Comparison of ENCODE assay signal across 13 cellular contexts in genomic region chr4:10112658-10113284, GRCh38. TPM values are rescaled to one million over a fixed set of nuclear protein-coding genes. Genes with fewer than 3 reads are reported as not detected.
A peak's percentile ranks its signal among the peaks of the same experiment; 100 is the strongest.
DNase-seq lines count a peak whose midpoint lies in the region; ATAC-seq, FAIRE-seq and TF ChIP-seq lines count a peak whose summit lies in the region.
"Had no signal": no experiment of that assay in that cellular context is flagged by ENCODE, and none has a peak within 500 bp of the region (broad histone marks: within the 10 kb centered on the region; RNA-seq: fewer than 3 reads in every experiment).

No MANE protein-coding gene starts in this region.

- H3K4me3 ChIP-seq in kidney (ENCODE audit: low read length in 2 of 2) (no peak overlapping the region), breast epithelium (no peak overlapping the region)
- H3K4me3 ChIP-seq: colonic mucosa had no signal

- H3K9ac ChIP-seq in kidney (ENCODE audit: low read length in 2 of 2) = no peak overlapping the region
- H3K9ac ChIP-seq: SK-N-SH had no signal

- peaks cover 78% of the 10 kb centered on the region for H3K36me3 Mint-ChIP-seq in activated CD4-positive, alpha-beta T cell treated with anti-CD3 and anti-CD28 coated beads, Interleukin-2, amount 10 ng/mL, durations not matched to agents 7 days and 5 days (ENCODE audit: low read depth)
- H3K36me3 Mint-ChIP-seq in activated T-helper 17 cell treated with anti-CD3 and anti-CD28 coated beads, Interleukin-2, amount 50 U/mL, for 72 hours (ENCODE audit: low read depth) = peaks cover 95% of the 10 kb centered on the region
- peaks cover 75% of the 10 kb centered on the region for H3K36me3 Mint-ChIP-seq in stimulated activated memory B cell treated with anti-CD40 and anti-IgM and Interleukin-4, amounts not matched to agents 10 μg/mL and 1 μg/mL and 100 μg/mL, for 72 hours

- peak overlapping the region; percentile 58 for H3K4me3 Mint-ChIP-seq in activated CD4-positive, alpha-beta T cell treated with anti-CD3 and anti-CD28 coated beads, Interleukin-2, amount 10 ng/mL, durations not matched to agents 7 days and 5 days
- H3K4me3 Mint-ChIP-seq in activated T-helper 17 cell treated with anti-CD3 and anti-CD28 coated beads, Interleukin-2, amount 50 U/mL, for 72 hours = peak overlapping the region; percentile 93
- peak overlapping the region; percentile 27 for H3K4me3 Mint-ChIP-seq in stimulated activated memory B cell treated with anti-CD40 and anti-IgM and Interleukin-4, amounts not matched to agents 10 μg/mL and 1 μg/mL and 100 μg/mL, for 72 hours

- no peak for ATAC-seq in activated T-helper 17 cell treated with anti-CD3 and anti-CD28 coated beads, Interleukin-2, amount 50 U/mL, for 72 hours (replicated peaks)
- no peak for ATAC-seq in stimulated activated memory B cell treated with anti-CD40 and anti-IgM and Interleukin-4, amounts not matched to agents 10 μg/mL and 1 μg/mL and 100 μg/mL, for 72 hours

- intact Hi-C loops in kidney (cut with DNase I) (no loop called here), breast epithelium (cut with DNase I; ENCODE audit: low total_unique reads) (no loop called here)

- H3K27me3 ChIP-seq in breast epithelium = no peaks in the 10 kb centered on the region
- H3K27me3 ChIP-seq: colonic mucosa had no signal

- TF ChIP-seq POLR2A in breast epithelium (IDR thresholded peaks at IDR 0.05) = no peak

- no peaks in the 10 kb centered on the region for H3K9me3 ChIP-seq in kidney (ENCODE audit: control insufficient read depth in 1 of 2, low read length in 2 of 2)
- H3K9me3 ChIP-seq in breast epithelium = no peaks in the 10 kb centered on the region
- H3K9me3 ChIP-seq: colonic mucosa, SK-N-SH had no signal

- FAIRE-seq in kidney (lab: Jason Lieb, UNC) = no peak
- FAIRE-seq: small intestine had no signal

- CTCF ChIA-PET in activated CD4-positive, alpha-beta T cell treated with anti-CD3 and anti-CD28 coated beads, Interleukin-2, amount 10 ng/mL, durations not matched to agents 7 days and 5 days (lab: Charles Lee) = interaction anchor here (1.1 to 1.9 kb wide), 2 partner anchors 13 to 23 kb away, joined by 3 read pairs; no protein-coding TSS in a partner anchor

- DNase-seq in activated CD4-positive, alpha-beta T cell treated with anti-CD3 and anti-CD28 coated beads, Interleukin-2, amount 10 ng/mL, durations not matched to agents 7 days and 5 days = no peak
- DNase-seq in activated CD4-positive, alpha-beta T cell treated with anti-CD3 and anti-CD28 coated beads for 48 hours = no peak
- DNase-seq in kidney = peak; percentile 35
- no peak for DNase-seq in stimulated activated naive CD4-positive, alpha-beta T cell (lab: John Stamatoyannopoulos, UW)
- DNase-seq in NCI-H1436 (lab: John Stamatoyannopoulos, UW) = no peak
- no peak for DNase-seq in breast epithelium (ENCODE audit: low spot score in 2 of 2)
- DNase-seq: activated CD4-positive, CD25-positive, alpha-beta regulatory T cell treated with anti-CD3 and anti-CD28 coated beads, Interleukin-2, amount 50 U/mL, for 72 hours; colonic mucosa; SK-N-SH; small intestine had no signal

- no peak overlapping the region for H3K27ac Mint-ChIP-seq in activated CD4-positive, alpha-beta T cell treated with anti-CD3 and anti-CD28 coated beads, Interleukin-2, amount 10 ng/mL, durations not matched to agents 7 days and 5 days
- H3K27ac Mint-ChIP-seq in activated T-helper 17 cell treated with anti-CD3 and anti-CD28 coated beads, Interleukin-2, amount 50 U/mL, for 72 hours = peak overlapping the region; percentile 79
- H3K27ac Mint-ChIP-seq in stimulated activated memory B cell treated with anti-CD40 and anti-IgM and Interleukin-4, amounts not matched to agents 10 μg/mL and 1 μg/mL and 100 μg/mL, for 72 hours = peak overlapping the region; percentile 40

- H3K27ac ChIP-seq in kidney (ENCODE audit: low read depth in 2 of 2, low read length in 2 of 2) = no peak overlapping the region
- no peak overlapping the region for H3K27ac ChIP-seq in breast epithelium
- H3K27ac ChIP-seq: colonic mucosa, HL-60 had no signal

- no peak for TF ChIP-seq CTCF in kidney (IDR thresholded peaks at IDR 0.05; ENCODE audit: borderline replicate concordance, extremely low read depth, insufficient read depth)
- TF ChIP-seq CTCF in breast epithelium (IDR thresholded peaks at IDR 0.05) = no peak

- POLR2A ChIA-PET in activated CD4-positive, alpha-beta T cell treated with anti-CD3 and anti-CD28 coated beads, Interleukin-2, amount 10 ng/mL, durations not matched to agents 7 days and 5 days (lab: Charles Lee) = no interaction called here

- H3K4me1 Mint-ChIP-seq in activated CD4-positive, alpha-beta T cell treated with anti-CD3 and anti-CD28 coated beads, Interleukin-2, amount 10 ng/mL, durations not matched to agents 7 days and 5 days = peaks cover 83% of the 10 kb centered on the region
- peaks cover 67% of the 10 kb centered on the region for H3K4me1 Mint-ChIP-seq in activated T-helper 17 cell treated with anti-CD3 and anti-CD28 coated beads, Interleukin-2, amount 50 U/mL, for 72 hours
- peaks cover 94% of the 10 kb centered on the region for H3K4me1 Mint-ChIP-seq in stimulated activated memory B cell treated with anti-CD40 and anti-IgM and Interleukin-4, amounts not matched to agents 10 μg/mL and 1 μg/mL and 100 μg/mL, for 72 hours

- H3K36me3 ChIP-seq in kidney (ENCODE audit: control insufficient read depth in 1 of 2, insufficient read depth in 2 of 2, low read length in 2 of 2) (peaks cover 37 to 55% of the 10 kb centered on the region in 2 donors), breast epithelium (no peaks in the 10 kb centered on the region)

- H3K9me3 Mint-ChIP-seq in activated CD4-positive, alpha-beta T cell treated with anti-CD3 and anti-CD28 coated beads, Interleukin-2, amount 10 ng/mL, durations not matched to agents 7 days and 5 days = no peaks in the 10 kb centered on the region
- H3K9me3 Mint-ChIP-seq in activated T-helper 17 cell treated with anti-CD3 and anti-CD28 coated beads, Interleukin-2, amount 50 U/mL, for 72 hours = no peaks in the 10 kb centered on the region
- H3K9me3 Mint-ChIP-seq in stimulated activated memory B cell treated with anti-CD40 and anti-IgM and Interleukin-4, amounts not matched to agents 10 μg/mL and 1 μg/mL and 100 μg/mL, for 72 hours = no peaks in the 10 kb centered on the region

- H3K4me1 ChIP-seq in kidney (ENCODE audit: control insufficient read depth in 1 of 2, insufficient read depth in 1 of 2, low read depth in 1 of 2, low read length in 2 of 2) (peaks cover 21 to 68% of the 10 kb centered on the region in 2 donors), breast epithelium (peaks cover 11 to 28% of the 10 kb centered on the region in 2 donors)

- H3K27me3 Mint-ChIP-seq in activated CD4-positive, alpha-beta T cell treated with anti-CD3 and anti-CD28 coated beads, Interleukin-2, amount 10 ng/mL, durations not matched to agents 7 days and 5 days = no peaks in the 10 kb centered on the region
- no peaks in the 10 kb centered on the region for H3K27me3 Mint-ChIP-seq in activated T-helper 17 cell treated with anti-CD3 and anti-CD28 coated beads, Interleukin-2, amount 50 U/mL, for 72 hours
- H3K27me3 Mint-ChIP-seq in stimulated activated memory B cell treated with anti-CD40 and anti-IgM and Interleukin-4, amounts not matched to agents 10 μg/mL and 1 μg/mL and 100 μg/mL, for 72 hours = no peaks in the 10 kb centered on the region

RNA-seq across cellular contexts. Expression of gene WDR1, which starts 3.8 kb away (rescaled TPM):
- total RNA-seq in activated CD4-positive, alpha-beta T cell treated with anti-CD3 and anti-CD28 coated beads, Interleukin-2, amount 10 ng/mL, durations not matched to agents 7 days and 5 days = 100 to 1,000 TPM; 452 to 454 TPM
- total RNA-seq in activated T-helper 17 cell treated with anti-CD3 and anti-CD28 coated beads, Interleukin-2, amount 50 U/mL, for 72 hours = 100 to 1,000 TPM; 401 to 630 TPM
- total RNA-seq in kidney (313 TPM), breast epithelium (100 to 1,000 TPM in 2 of 3 donors, 10 to 100 TPM in 1; 93.9 to 142 (median 127) TPM)
- 176 TPM for polyA plus RNA-seq in kidney (ENCODE audit: insufficient read depth, low read depth, low replicate concordance)

Comparison
In these comparisons a context has a peak if more than half of its experiments do, and no peak if none do; other contexts are left out.
1. H3K4me3 Mint-ChIP-seq: peak in every context shown above with its lines; median percentile 93 in activated T-helper 17 cell treated with anti-CD3 and anti-CD28 coated beads, Interleukin-2, amount 50 U/mL, for 72 hours; 58 in activated CD4-positive, alpha-beta T cell treated with anti-CD3 and anti-CD28 coated beads, Interleukin-2, amount 10 ng/mL, durations not matched to agents 7 days and 5 days; 27 in stimulated activated memory B cell treated with anti-CD40 and anti-IgM and Interleukin-4, amounts not matched to agents 10 μg/mL and 1 μg/mL and 100 μg/mL, for 72 hours.